ENCODE assay signal across 21 cellular contexts in genomic region chr20:16314320-16314719, GRCh38.
DNase-seq lines count a peak whose midpoint lies in the region; ATAC-seq, FAIRE-seq and TF ChIP-seq lines count a peak whose summit lies in the region.
"Had no signal": no experiment of that assay in that cellular context is flagged by ENCODE, and none has a peak within 500 bp of the region (broad histone marks: within the 10 kb centered on the region; RNA-seq: fewer than 3 reads in every experiment).

No MANE protein-coding gene starts in this region.

- H3K36me3 ChIP-seq in CD8-positive, alpha-beta memory T cell (ENCODE audit: insufficient read depth, low read length) = no peaks in the 10 kb centered on the region
- H3K36me3 ChIP-seq: brain microvascular endothelial cell had no signal

- H3K9me3 ChIP-seq in CD8-positive, alpha-beta memory T cell (ENCODE audit: low read length) = no peaks in the 10 kb centered on the region
- H3K9me3 ChIP-seq: esophagus muscularis mucosa, heart left ventricle, thoracic aorta had no signal

- DNase-seq in GM18507 (ENCODE audit: extremely low spot score, insufficient read length, low read depth) (no peak), HUDEP-2 (lab: John Stamatoyannopoulos, UW; ENCODE audit: unreplicated experiment in 76 of 76) (no peak)
- no peak for DNase-seq in activated CD4-positive, alpha-beta T cell treated with anti-CD3 and anti-CD28 coated beads, Interleukin-2, amount 50 U/mL, for 48 hours
- no peak for DNase-seq in CD8-positive, alpha-beta memory T cell
- DNase-seq: activated naive CD4-positive, alpha-beta T cell treated with Interleukin-2 at 50 U/mL for 16 hours; brain microvascular endothelial cell; GF-D8; heart left ventricle; kidney; mesendoderm; NCI-H1092; SHP77 treated with DMSO at 0.1 percent for 48 hours; T-helper 2 cell had no signal

- no peak overlapping the region for H3K4me3 Mint-ChIP-seq in CD8-positive, alpha-beta memory T cell

- no peaks in the 10 kb centered on the region for H3K27me3 ChIP-seq in CD8-positive, alpha-beta memory T cell (ENCODE audit: insufficient read depth, low read length, poor library complexity, severe bottlenecking)
- H3K27me3 ChIP-seq: brain microvascular endothelial cell, esophagus muscularis mucosa, heart left ventricle had no signal

- FAIRE-seq in GM18507 (lab: Jason Lieb, UNC) = peak; percentile 83
- FAIRE-seq: H1, kidney had no signal

- peaks cover 31 to 75% (median 38%) of the 10 kb centered on the region in 3 donors for H3K36me3 Mint-ChIP-seq in CD8-positive, alpha-beta memory T cell

- peaks cover 0 to 11% (median 0%) of the 10 kb centered on the region in 5 donors for H3K9me3 Mint-ChIP-seq in CD8-positive, alpha-beta memory T cell

- peaks cover 0 to 3% of the 10 kb centered on the region in 2 donors for H3K27me3 Mint-ChIP-seq in CD8-positive, alpha-beta memory T cell
- H3K27me3 Mint-ChIP-seq: IgD-negative memory B cell had no signal

- no peaks in the 10 kb centered on the region for H3K4me1 ChIP-seq in CD8-positive, alpha-beta memory T cell (ENCODE audit: insufficient read depth, low read length)
- H3K4me1 ChIP-seq: esophagus muscularis mucosa had no signal

- H3K27ac ChIP-seq in CD8-positive, alpha-beta memory T cell (ENCODE audit: low read depth, low read length) = no peak overlapping the region
- H3K27ac ChIP-seq: brain microvascular endothelial cell, esophagus muscularis mucosa, heart left ventricle, thoracic aorta had no signal

- ATAC-seq in GM21381 (IDR thresholded peaks at IDR 0.05; ENCODE audit: unreplicated experiment) = peak; percentile 51
- peak; percentile 57 for ATAC-seq in HG02938 (IDR thresholded peaks at IDR 0.05; ENCODE audit: unreplicated experiment)
- ATAC-seq in HG03571 (IDR thresholded peaks at IDR 0.05; ENCODE audit: unreplicated experiment) = peak; percentile 53
- ATAC-seq in GM18505 (IDR thresholded peaks at IDR 0.05; ENCODE audit: unreplicated experiment) = no peak
- ATAC-seq: heart left ventricle had no signal

- POLR2A ChIA-PET in CD8-positive, alpha-beta memory T cell (lab: Charles Lee) = no interaction called here

- H3K4me3 ChIP-seq in CD8-positive, alpha-beta memory T cell (ENCODE audit: low read length) = no peak overlapping the region
- H3K4me3 ChIP-seq: esophagus muscularis mucosa, heart left ventricle, thoracic aorta had no signal

- H3K4me1 Mint-ChIP-seq in CD8-positive, alpha-beta memory T cell = no peaks in the 10 kb centered on the region

- CTCF ChIA-PET in CD8-positive, alpha-beta memory T cell (lab: Charles Lee) = no interaction called here

- no peak overlapping the region for H3K27ac Mint-ChIP-seq in CD8-positive, alpha-beta memory T cell
- H3K27ac Mint-ChIP-seq: IgD-negative memory B cell had no signal

- TF ChIP-seq POLR2A in GM18505 (IDR thresholded peaks at IDR 0.05; ENCODE audit: borderline replicate concordance, extremely low read depth, insufficient read depth, insufficient read length) = no peak
